8 cellular contexts compared by ENCODE assay signal in the genomic region with DNA sequence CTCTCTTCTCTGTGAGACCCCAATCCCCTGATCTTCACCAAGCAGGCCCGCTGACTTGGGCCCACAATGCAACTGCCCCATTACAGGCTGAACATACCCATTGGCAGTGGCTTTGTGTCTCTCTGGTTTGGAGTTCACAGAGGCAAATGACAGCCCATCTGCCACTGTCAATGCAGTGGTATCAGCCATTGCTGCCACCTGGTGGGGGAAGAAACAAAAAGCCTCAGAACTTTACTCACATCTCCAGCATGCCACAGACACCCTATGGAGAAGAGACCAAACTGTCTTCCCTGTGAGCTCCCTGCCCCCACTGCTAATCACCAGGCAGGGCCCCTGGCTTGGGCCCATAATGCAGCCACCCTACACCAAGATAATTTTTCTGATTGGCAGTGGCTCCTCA.
DNase-seq lines count a peak whose midpoint lies in the region; ATAC-seq and TF ChIP-seq lines count a peak whose summit lies in the region.

No MANE protein-coding gene starts in this region.

- no peaks in the 10 kb centered on the region for H3K9me3 ChIP-seq in esophagus squamous epithelium

- no peaks in the 10 kb centered on the region for H3K36me3 ChIP-seq in esophagus squamous epithelium

- no peak overlapping the region for H3K27ac Mint-ChIP-seq in activated CD8-positive, alpha-beta memory T cell treated with anti-CD3 and anti-CD28 coated beads, Interleukin-2, amount 10 ng/mL, durations not matched to agents 7 days and 5 days
- H3K27ac Mint-ChIP-seq in progenitor cell of endocrine pancreas, result peak overlapping the region; percentile 64

- H3K4me1 Mint-ChIP-seq in activated CD8-positive, alpha-beta memory T cell treated with anti-CD3 and anti-CD28 coated beads, Interleukin-2, amount 10 ng/mL, durations not matched to agents 7 days and 5 days, result peaks cover 4% of the 10 kb centered on the region
- no peaks in the 10 kb centered on the region for H3K4me1 Mint-ChIP-seq in progenitor cell of endocrine pancreas (ENCODE audit: low read depth)

- no peaks in the 10 kb centered on the region for H3K4me1 ChIP-seq in esophagus squamous epithelium

- no peaks in the 10 kb centered on the region for H3K36me3 Mint-ChIP-seq in activated CD8-positive, alpha-beta memory T cell treated with anti-CD3 and anti-CD28 coated beads, Interleukin-2, amount 10 ng/mL, durations not matched to agents 7 days and 5 days
- H3K36me3 Mint-ChIP-seq in progenitor cell of endocrine pancreas (ENCODE audit: insufficient read depth), result peaks cover 6% of the 10 kb centered on the region

- no peak for ATAC-seq in activated CD8-positive, alpha-beta memory T cell treated with anti-CD3 and anti-CD28 coated beads, Interleukin-2, amount 10 ng/mL, durations not matched to agents 7 days and 5 days

- H3K4me3 ChIP-seq in esophagus squamous epithelium, result no peak overlapping the region
- no peak overlapping the region for H3K4me3 ChIP-seq in dorsolateral prefrontal cortex

- DNase-seq in activated CD8-positive, alpha-beta memory T cell treated with anti-CD3 and anti-CD28 coated beads, Interleukin-2, amount 10 ng/mL, durations not matched to agents 7 days and 5 days, result peak; percentile 39
- no peak for DNase-seq in activated CD8-positive, alpha-beta memory T cell treated with anti-CD3 and anti-CD28 coated beads, Interleukin-2, amount 50 U/mL, for 4 hours
- DNase-seq in NCI-H1092 (lab: John Stamatoyannopoulos, UW), result peak; percentile 35
- DNase-seq in astrocyte of the hippocampus (ENCODE audit: low read depth, low spot score), result peak; percentile 1
- DNase-seq in progenitor cell of endocrine pancreas (ENCODE audit: low spot score, unreplicated experiment), result no peak
- no peak for DNase-seq in esophagus squamous epithelium (lab: John Stamatoyannopoulos, UW)
- no peak for DNase-seq in dorsolateral prefrontal cortex
- DNase-seq in midbrain (lab: John Stamatoyannopoulos, UW), result no peak

- TF ChIP-seq POLR2A in esophagus squamous epithelium (IDR thresholded peaks at IDR 0.05), result no peak

- CTCF ChIA-PET in activated CD8-positive, alpha-beta memory T cell treated with anti-CD3 and anti-CD28 coated beads, Interleukin-2, amount 10 ng/mL, durations not matched to agents 7 days and 5 days (lab: Charles Lee), result no interaction called here

- no peak overlapping the region for H3K4me3 Mint-ChIP-seq in activated CD8-positive, alpha-beta memory T cell treated with anti-CD3 and anti-CD28 coated beads, Interleukin-2, amount 10 ng/mL, durations not matched to agents 7 days and 5 days
- H3K4me3 Mint-ChIP-seq in progenitor cell of endocrine pancreas (ENCODE audit: low read depth), result no peak overlapping the region

- no peaks in the 10 kb centered on the region for H3K27me3 ChIP-seq in esophagus squamous epithelium
- peaks cover 0 to 43% (median 11%) of the 10 kb centered on the region in 45 donors for H3K27me3 ChIP-seq in dorsolateral prefrontal cortex

- intact Hi-C loops in esophagus squamous epithelium (cut with DNase I), result no loop called here
- intact Hi-C loops in dorsolateral prefrontal cortex (cut with DNase I), result no loop called here

- no peaks in the 10 kb centered on the region for H3K27me3 Mint-ChIP-seq in activated CD8-positive, alpha-beta memory T cell treated with anti-CD3 and anti-CD28 coated beads, Interleukin-2, amount 10 ng/mL, durations not matched to agents 7 days and 5 days
- no peaks in the 10 kb centered on the region for H3K27me3 Mint-ChIP-seq in progenitor cell of endocrine pancreas

- H3K9me3 Mint-ChIP-seq in activated CD8-positive, alpha-beta memory T cell treated with anti-CD3 and anti-CD28 coated beads, Interleukin-2, amount 10 ng/mL, durations not matched to agents 7 days and 5 days (ENCODE audit: low read depth), result no peaks in the 10 kb centered on the region
- peaks cover 34% of the 10 kb centered on the region for H3K9me3 Mint-ChIP-seq in progenitor cell of endocrine pancreas (ENCODE audit: low read depth)

- H3K27ac ChIP-seq in esophagus squamous epithelium (no peak overlapping the region), dorsolateral prefrontal cortex (no peak overlapping the region)

- TF ChIP-seq CTCF in progenitor cell of endocrine pancreas (IDR thresholded peaks at IDR 0.05; ENCODE audit: unreplicated experiment) (peak; percentile 51), esophagus squamous epithelium (IDR thresholded peaks at IDR 0.05) (peak in 2 of 6 experiments; percentile 8 to 21), dorsolateral prefrontal cortex (IDR thresholded peaks at IDR 0.05 in 54 of 56, conservative IDR thresholded peaks at IDR 0.05 in 2 of 56; ENCODE audit: low read depth in 1 of 56, partially characterized antibody in 56 of 56) (peak in 19 of 56 donors; percentile 7 to 47 (median 25))

- 40% methylated on average over 1 of the region's 1 CpG; no CpG with 5 or more reads in 1 of the 2 donors for WGBS in esophagus squamous epithelium, 2 donors

Comparison
In these comparisons a context has a peak if more than half of its experiments do, and no peak if none do; other contexts are left out.
1. DNase-seq: peak in activated CD8-positive, alpha-beta memory T cell treated with anti-CD3 and anti-CD28 coated beads, Interleukin-2, amount 10 ng/mL, durations not matched to agents 7 days and 5 days (single experiment), NCI-H1092 (single experiment) and astrocyte of the hippocampus (single experiment); none in activated CD8-positive, alpha-beta memory T cell treated with anti-CD3 and anti-CD28 coated beads, Interleukin-2, amount 50 U/mL, for 4 hours (single experiment), progenitor cell of endocrine pancreas (single experiment), esophagus squamous epithelium (single experiment), dorsolateral prefrontal cortex (0 of 10) and midbrain (single experiment).